12 cellular contexts compared by ENCODE assay signal in the genomic region with DNA sequence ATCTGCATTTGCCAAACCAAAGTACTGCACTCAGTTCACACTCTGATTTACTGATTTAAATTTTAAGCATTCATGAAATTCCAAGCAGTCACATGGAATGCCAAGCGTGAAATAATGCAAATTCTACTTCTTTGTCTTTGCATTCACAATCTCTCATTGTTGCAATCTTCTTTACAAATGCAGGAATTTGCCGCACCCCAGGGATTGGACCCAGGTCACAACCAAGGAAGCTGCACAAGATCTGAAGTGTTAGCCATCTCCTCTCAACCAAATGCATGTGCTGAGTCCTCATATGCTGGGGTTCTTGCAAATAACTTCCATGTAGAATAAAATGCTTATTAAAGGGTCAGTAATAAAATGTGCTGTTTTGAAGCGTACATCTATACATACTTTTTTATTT.
"Had no signal": no experiment of that assay in that cellular context is flagged by ENCODE, and none has a peak within 500 bp of the region (broad histone marks: within the 10 kb centered on the region; RNA-seq: fewer than 3 reads in every experiment).

No MANE protein-coding gene starts in this region.

- DNase-seq: activated CD4-positive, alpha-beta T cell treated with anti-CD3 and anti-CD28 coated beads for 36 hours; activated CD8-positive, alpha-beta memory T cell treated with anti-CD3 and anti-CD28 coated beads, Interleukin-2, amount 50 U/mL, for 4 hours; activated CD8-positive, alpha-beta T cell treated with anti-CD3 and anti-CD28 coated beads for 36 hours; activated T-cell treated with anti-CD3 and anti-CD28 coated beads, Interleukin-2, amount 50 U/mL, for 72 hours; aorta; effector CD4-positive, alpha-beta T cell; left ventricle myocardium inferior; mesenchymal stem cell; retina; stomach had no signal

- H3K4me1 Mint-ChIP-seq: activated CD4-positive, alpha-beta T cell treated with anti-CD3 and anti-CD28 coated beads for 36 hours had no signal

- H3K27ac Mint-ChIP-seq: activated CD4-positive, alpha-beta T cell treated with anti-CD3 and anti-CD28 coated beads for 36 hours; activated CD8-positive, alpha-beta T cell treated with anti-CD3 and anti-CD28 coated beads for 36 hours; activated T-cell treated with anti-CD3 and anti-CD28 coated beads, Interleukin-2, amount 50 U/mL, for 72 hours had no signal

- H3K9me3 Mint-ChIP-seq: activated CD8-positive, alpha-beta T cell treated with anti-CD3 and anti-CD28 coated beads for 36 hours; activated T-cell treated with anti-CD3 and anti-CD28 coated beads, Interleukin-2, amount 50 U/mL, for 72 hours had no signal

- H3K4me3 Mint-ChIP-seq: activated CD4-positive, alpha-beta T cell treated with anti-CD3 and anti-CD28 coated beads for 36 hours; activated CD8-positive, alpha-beta T cell treated with anti-CD3 and anti-CD28 coated beads for 36 hours; activated T-cell treated with anti-CD3 and anti-CD28 coated beads, Interleukin-2, amount 50 U/mL, for 72 hours had no signal

- H3K36me3 ChIP-seq: gastroesophageal sphincter, left ventricle myocardium inferior, stomach, thoracic aorta had no signal

- H3K4me3 ChIP-seq: gastroesophageal sphincter, left ventricle myocardium inferior, stomach, thoracic aorta had no signal
